Comparison of ENCODE assay signal across 11 cellular contexts in genomic region chr4:82842593-82842992, GRCh38. TPM values are rescaled to one million over a fixed set of nuclear protein-coding genes. Genes with fewer than 3 reads are reported as not detected.
DNase-seq lines count a peak whose midpoint lies in the region; ATAC-seq, FAIRE-seq and TF ChIP-seq lines count a peak whose summit lies in the region.
"Had no signal": no experiment of that assay in that cellular context is flagged by ENCODE, and none has a peak within 500 bp of the region (broad histone marks: within the 10 kb centered on the region; RNA-seq: fewer than 3 reads in every experiment).

No MANE protein-coding gene starts in this region.

- intact Hi-C loops in heart left ventricle (cut with DNase I) = loop anchor here in 1 of 10 donors (2.0 kb wide), 1 partner anchor 22 kb away; no protein-coding TSS in a partner anchor
- intact Hi-C loops in colonic mucosa (cut with DNase I) = no loop called here
- intact Hi-C loops in head of caudate nucleus (cut with DNase I) = no loop called here

- no peaks in the 10 kb centered on the region for H3K27me3 ChIP-seq in cardiac muscle cell
- H3K27me3 ChIP-seq in heart left ventricle = no peaks in the 10 kb centered on the region
- H3K27me3 ChIP-seq in colonic mucosa = no peaks in the 10 kb centered on the region
- H3K27me3 ChIP-seq: SJSA1 had no signal

- ATAC-seq in heart left ventricle (no peak), GM19395 (IDR thresholded peaks at IDR 0.05; ENCODE audit: unreplicated experiment) (no peak)

- no peak for FAIRE-seq in urothelium cell line (lab: Jason Lieb, UNC)
- FAIRE-seq: GM19239 had no signal

- H3K9ac ChIP-seq in colonic mucosa (ENCODE audit: low read depth in 2 of 2, low read length in 2 of 2) = no peak overlapping the region

- DNase-seq in cardiac muscle cell (ENCODE audit: low read depth in 1 of 2, low spot score in 1 of 2) (peak in 1 of 2 donors; percentile 28), heart left ventricle (no peak), RKO (ENCODE audit: low spot score) (peak; percentile 58), fibroblast of pulmonary artery (ENCODE audit: low read depth) (peak; percentile 45), urothelium cell line (ENCODE audit: low spot score) (peak; percentile 7), colonic mucosa (no peak), head of caudate nucleus (no peak)
- DNase-seq: NCI-H1417 treated with DMSO at 0.1 percent for 48 hours had no signal

- TF ChIP-seq CTCF in cardiac muscle cell (IDR thresholded peaks at IDR 0.05; ENCODE audit: low read depth, low read length) (peak; percentile 41), heart left ventricle (IDR thresholded peaks at IDR 0.05) (peak in 1 of 12 donors; percentile 14), fibroblast of pulmonary artery (IDR thresholded peaks at IDR 0.05; ENCODE audit: low read length, missing control alignments) (peak; percentile 58), colonic mucosa (IDR thresholded peaks at IDR 0.05) (no peak)

- H3K4me3 ChIP-seq in cardiac muscle cell (no peak overlapping the region), heart left ventricle (no peak overlapping the region), fibroblast of pulmonary artery (replicated peaks; ENCODE audit: low read depth, low read length) (no peak overlapping the region), colonic mucosa (no peak overlapping the region)
- H3K4me3 ChIP-seq: SJSA1 had no signal

- TF ChIP-seq POLR2A in heart left ventricle (IDR thresholded peaks at IDR 0.05) = no peak

- no peaks in the 10 kb centered on the region for H3K4me1 ChIP-seq in cardiac muscle cell (ENCODE audit: low read depth)
- peaks cover 0 to 3% (median 0%) of the 10 kb centered on the region in 12 donors for H3K4me1 ChIP-seq in heart left ventricle
- H3K4me1 ChIP-seq in colonic mucosa = no peaks in the 10 kb centered on the region

- H3K9me3 ChIP-seq in cardiac muscle cell (ENCODE audit: low read depth) (no peaks in the 10 kb centered on the region), heart left ventricle (no peaks in the 10 kb centered on the region), colonic mucosa (no peaks in the 10 kb centered on the region)
- H3K9me3 ChIP-seq: SJSA1 had no signal

- peaks cover 72% of the 10 kb centered on the region for H3K36me3 ChIP-seq in cardiac muscle cell
- peaks cover 0 to 100% (median 98%) of the 10 kb centered on the region in 9 donors for H3K36me3 ChIP-seq in heart left ventricle
- peaks cover 14% of the 10 kb centered on the region for H3K36me3 ChIP-seq in colonic mucosa

- H3K27ac ChIP-seq in cardiac muscle cell (no peak overlapping the region), heart left ventricle (no peak overlapping the region), colonic mucosa (no peak overlapping the region)
- H3K27ac ChIP-seq: SJSA1 had no signal

RNA-seq across cellular contexts. Expression of gene SCD5, which starts 44.0 kb away (rescaled TPM):
- total RNA-seq in cardiac muscle cell (4.7 and 7.4 TPM in 2 replicates), heart left ventricle (1 to 10 TPM; 1.4 to 6.8 (median 3.0) TPM), colonic mucosa (1 to 10 TPM; 2.8 to 4.4 TPM)
- polyA plus RNA-seq in cardiac muscle cell (1.5 and 3.7 TPM in 2 replicates), heart left ventricle (1 to 10 TPM; 2.4 to 2.5 TPM)

RNA-seq across cellular contexts. Expression of gene SEC31A, which starts 48.4 kb away (rescaled TPM):
- 159 and 252 TPM in 2 replicates for total RNA-seq in cardiac muscle cell
- polyA plus RNA-seq in cardiac muscle cell = 147 and 191 TPM in 2 replicates
- 100 to 1,000 TPM in 6 of 9 donors, 10 to 100 TPM in 3; 81.0 to 168 (median 101) TPM for total RNA-seq in heart left ventricle
- polyA plus RNA-seq in heart left ventricle = 10 to 100 TPM; 86.6 to 98.7 TPM
- 100 to 1,000 TPM; 158 to 188 TPM for total RNA-seq in colonic mucosa

RNA-seq across cellular contexts. Expression of gene THAP9, which starts 57.9 kb away (rescaled TPM):
- 11.9 and 23.8 TPM in 2 replicates for total RNA-seq in cardiac muscle cell
- 4.4 and 13.5 TPM in 2 replicates for polyA plus RNA-seq in cardiac muscle cell
- 1 to 10 TPM; 3.1 to 7.7 (median 5.4) TPM for total RNA-seq in heart left ventricle
- polyA plus RNA-seq in heart left ventricle = 1 to 10 TPM; 2.9 to 4.4 TPM
- total RNA-seq in colonic mucosa = 1 to 10 TPM; 3.5 to 4.6 TPM

Comparison
In these comparisons a context has a peak if more than half of its experiments do, and no peak if none do; other contexts are left out.
1. DNase-seq: peak in RKO (single experiment), fibroblast of pulmonary artery (single experiment) and urothelium cell line (single experiment); none in heart left ventricle (0 of 5), colonic mucosa (single experiment) and head of caudate nucleus (0 of 42).